9 cellular contexts compared by ENCODE assay signal in the genomic region with DNA sequence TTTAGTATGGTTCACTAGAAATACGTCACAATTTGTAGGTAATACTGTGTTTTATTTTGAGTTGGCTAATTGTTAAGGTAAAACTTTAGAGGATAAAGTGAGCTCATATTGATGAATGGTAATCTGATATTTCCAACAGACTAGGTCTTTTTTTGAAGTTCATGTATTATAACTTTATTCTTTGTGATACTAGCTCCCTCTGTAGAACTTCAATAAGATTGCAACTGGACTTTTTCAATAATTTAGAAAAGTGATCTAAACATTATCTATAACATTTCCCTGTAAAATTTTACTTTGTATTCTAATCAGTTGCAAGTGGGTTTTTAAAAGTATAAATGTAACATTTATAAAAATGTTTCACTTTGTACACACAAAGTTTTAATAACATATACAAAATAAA.
DNase-seq lines count a peak whose midpoint lies in the region; ATAC-seq, FAIRE-seq and TF ChIP-seq lines count a peak whose summit lies in the region.
"Had no signal": no experiment of that assay in that cellular context is flagged by ENCODE, and none has a peak within 500 bp of the region (broad histone marks: within the 10 kb centered on the region; RNA-seq: fewer than 3 reads in every experiment).

No MANE protein-coding gene starts in this region.

- H3K79me2 ChIP-seq in HepG2 (ENCODE audit: insufficient read depth, low read length) = peaks cover 8% of the 10 kb centered on the region

- peak; percentile 66 to 67 for TF ChIP-seq RAD21 in liver (IDR thresholded peaks at IDR 0.05)
- TF ChIP-seq RAD21 in HepG2 (CRISPR knock-in tag; IDR thresholded peaks at IDR 0.05) = no peak

- no TSS peak for BruUV-seq in HepG2 (replicated peaks; lab: Mats Ljungman, UMichigan)

- in situ Hi-C loops in HepG2 (cut with HindIII; ENCODE audit: extremely low pct_ligation_motif_present, low pct_unique_long_range_greater_than_20kb) = no loop called here

- WGBS in liver = 79% methylated on average over 1 of the region's 1 CpG
- WGBS in HepG2 (ENCODE audit: low lambda C conversion rate) = 87% methylated on average over 1 of the region's 1 CpG

- no peak for FAIRE-seq in HepG2 (lab: Jason Lieb, UNC)

- intact Hi-C loops in HepG2 (cut with micrococcal nuclease; ENCODE audit: unreplicated experiment) = no loop called here

- CTCF ChIA-PET in HepG2 (lab: Yijun Ruan, JAX; ENCODE audit: low intra/inter-chr PET ratio, low total read pairs) = no interaction called here

- no peak overlapping the region for H3K4me2 ChIP-seq in HepG2 (ENCODE audit: low read depth, low read length)

- TF ChIP-seq CTCF in liver (IDR thresholded peaks at IDR 0.05; ENCODE audit: low read depth, low read length, missing input control) = peak; percentile 28
- TF ChIP-seq CTCF in HepG2 (CRISPR knock-in tag; IDR thresholded peaks at IDR 0.05) = no peak
- TF ChIP-seq CTCF in RWPE2 (IDR thresholded peaks at IDR 0.05; ENCODE audit: poor library complexity, severe bottlenecking) = peak; percentile 79
- TF ChIP-seq CTCF in foreskin keratinocyte (conservative IDR thresholded peaks at IDR 0.05) = peak; percentile 65

- ATAC-seq in HepG2 (no peak), RWPE2 (ENCODE audit: low read depth) (no peak), foreskin keratinocyte (no peak), GM21723 (IDR thresholded peaks at IDR 0.05; ENCODE audit: unreplicated experiment) (no peak)

- no peaks in the 10 kb centered on the region for H4K20me1 ChIP-seq in HepG2 (ENCODE audit: insufficient read depth, low read length)

- TF ChIP-seq POLR2A in HepG2 (IDR thresholded peaks at IDR 0.05; ENCODE audit: insufficient read depth in 1 of 2, low read depth in 2 of 2, low read length in 2 of 2) = no peak

- H3K9ac ChIP-seq in liver (ENCODE audit: low read depth in 1 of 2, low read length in 2 of 2) (no peak overlapping the region), HepG2 (ENCODE audit: insufficient read depth, low read depth, low read length) (no peak overlapping the region)

- H3K9me3 ChIP-seq in liver (ENCODE audit: control insufficient read depth in 4 of 4, low read length in 3 of 4) = no peaks in the 10 kb centered on the region
- H3K9me3 ChIP-seq in HepG2 (ENCODE audit: low read length) = no peaks in the 10 kb centered on the region
- no peaks in the 10 kb centered on the region for H3K9me3 ChIP-seq in RWPE2 (ENCODE audit: severe bottlenecking)

- TF ChIP-seq EP300 in HepG2 (IDR thresholded peaks at IDR 0.05; ENCODE audit: low read depth in 2 of 2, low read length in 2 of 2) (no peak), HepG2 (CRISPR knock-in tag; IDR thresholded peaks at IDR 0.05; ENCODE audit: borderline replicate concordance) (no peak)

- H3K36me3 ChIP-seq in liver (ENCODE audit: control insufficient read depth in 4 of 4, insufficient read depth in 3 of 4, low read depth in 1 of 4, low read length in 3 of 4) (no peaks in the 10 kb centered on the region), HepG2 (replicated peaks in 1 of 2; ENCODE audit: control insufficient read depth in 1 of 2, insufficient read depth in 2 of 2, low read length in 2 of 2) (0 out of 5 replicates have a peak, but pooled peaks cover 0 to 6% of the 10 kb centered on the region in 2 experiments), RWPE2 (ENCODE audit: low read depth) (peaks cover 19% of the 10 kb centered on the region)

- H3K4me1 ChIP-seq in liver (ENCODE audit: control insufficient read depth in 4 of 4, insufficient read depth in 4 of 4, low read length in 3 of 4) (peaks cover 0 to 2% (median 0%) of the 10 kb centered on the region in 4 donors), HepG2 (ENCODE audit: insufficient read depth, low read length) (peaks cover 9% of the 10 kb centered on the region; the same call in 1 of the 2 replicates), RWPE2 (ENCODE audit: insufficient read depth, poor library complexity, severe bottlenecking) (peaks cover 39% of the 10 kb centered on the region), foreskin keratinocyte (peaks cover 3% of the 10 kb centered on the region)

- no peak overlapping the region for H3K27ac ChIP-seq in liver (ENCODE audit: low read depth in 1 of 2, low read length in 2 of 2)
- no peak overlapping the region for H3K27ac ChIP-seq in HepG2 (ENCODE audit: extremely low read length, insufficient read depth, low read length)
- H3K27ac ChIP-seq in RWPE2 (ENCODE audit: poor library complexity, severe bottlenecking) = peak overlapping the region; percentile 68
- H3K27ac ChIP-seq in foreskin keratinocyte = no peak overlapping the region

- POLR2A ChIA-PET in HepG2 (lab: Yijun Ruan, JAX) = no interaction called here

- no peak overlapping the region for H3K4me3 ChIP-seq in liver (ENCODE audit: low read depth in 1 of 3, low read length in 3 of 3)
- H3K4me3 ChIP-seq in HepG2 (replicated peaks in 1 of 3; ENCODE audit: insufficient read depth in 1 of 3, low read depth in 2 of 3, low read length in 3 of 3) = no peak overlapping the region
- H3K4me3 ChIP-seq in RWPE2 (ENCODE audit: severe bottlenecking) = no peak overlapping the region

- DNase-seq in HepG2 (ENCODE audit: low spot score) (no peak), RWPE2 (ENCODE audit: low spot score) (no peak), foreskin keratinocyte (no peak), CD1c-positive myeloid dendritic cell (ENCODE audit: extremely low spot score) (no peak), foreskin melanocyte (no peak)
- no peak for DNase-seq in activated T-cell treated with anti-CD3 and anti-CD28 coated beads, Interleukin-2, amount 50 U/mL, for 48 hours
- DNase-seq: stimulated activated CD8-positive, alpha-beta memory T cell treated with anti-CD3 and anti-CD28 coated beads, Interleukin-4, amount 100 ng/mL, for 48 hours had no signal

- H3K27me3 ChIP-seq in liver (ENCODE audit: control insufficient read depth in 4 of 4, insufficient read depth in 4 of 4, low read length in 3 of 4) (no peaks in the 10 kb centered on the region), HepG2 (ENCODE audit: control insufficient read depth in 1 of 2, insufficient read depth in 2 of 2, low read length in 2 of 2) (no peaks in the 10 kb centered on the region), RWPE2 (ENCODE audit: insufficient read depth, poor library complexity, severe bottlenecking) (no peaks in the 10 kb centered on the region), foreskin keratinocyte (no peaks in the 10 kb centered on the region)

- H2AFZ ChIP-seq in HepG2 (ENCODE audit: low read length) = no peak overlapping the region

TF ChIP-seq in liver, 16 proteins besides CTCF, POLR2A, EP300 and RAD21:
- TF ChIP-seq HNF4A (conservative IDR thresholded peaks at IDR 0.05) = no peak
- TF ChIP-seq RXRA (IDR thresholded peaks at IDR 0.05) = no peak
- TF ChIP-seq NR2F2 (IDR thresholded peaks at IDR 0.05) = no peak

TF ChIP-seq in HepG2, 621 proteins besides CTCF, POLR2A, EP300 and RAD21:
- TF ChIP-seq JUND (CRISPR knock-in tag; IDR thresholded peaks at IDR 0.05) (no peak), ZNF512 (CRISPR knock-in tag; IDR thresholded peaks at IDR 0.05) (no peak), NAIF1 (CRISPR knock-in tag; IDR thresholded peaks at IDR 0.05; ENCODE audit: borderline replicate concordance) (no peak)
